21 cellular contexts compared by ENCODE assay signal in genomic region chr2:168394262-168394661, GRCh38.
DNase-seq lines count a peak whose midpoint lies in the region; ATAC-seq, FAIRE-seq and TF ChIP-seq lines count a peak whose summit lies in the region.
"Had no signal": no experiment of that assay in that cellular context is flagged by ENCODE, and none has a peak within 500 bp of the region (broad histone marks: within the 10 kb centered on the region; RNA-seq: fewer than 3 reads in every experiment).

No MANE protein-coding gene starts in this region.

- H3K9me3 ChIP-seq in K562 (replicated peaks; ENCODE audit: control insufficient read depth, insufficient read depth, low read depth, low read length), result no peaks in the 10 kb centered on the region
- H3K9me3 ChIP-seq: A549, Caco-2 had no signal

- intact Hi-C loops in K562 (cut with micrococcal nuclease), result no loop called here

- H4K20me1 ChIP-seq in K562 (replicated peaks; ENCODE audit: control insufficient read depth, insufficient read depth, low read length), result no peaks in the 10 kb centered on the region
- H4K20me1 ChIP-seq: BLaER1 treated with 17β-estradiol and CSF1 and Interleukin-3, amounts not matched to agents 10 nM and 100 nM had no signal

- peak overlapping the region; percentile 57 for H3K27ac Mint-ChIP-seq in chondrocyte (ENCODE audit: unreplicated experiment)
- H3K27ac Mint-ChIP-seq: B cell; CD4-positive, alpha-beta T cell; CD8-positive, alpha-beta T cell had no signal

- no peaks in the 10 kb centered on the region for H3K27me3 ChIP-seq in K562 (ENCODE audit: control insufficient read depth in 2 of 2, insufficient read depth in 2 of 2, low read length in 2 of 2)
- H3K27me3 ChIP-seq: BLaER1 treated with 17β-estradiol and CSF1 and Interleukin-3, amounts not matched to agents 10 nM and 100 nM had no signal

- no TSS peak for BruUV-seq in K562 (replicated peaks; lab: Mats Ljungman, UMichigan)

- no peak for TF ChIP-seq POLR2A in K562 (conservative IDR thresholded peaks at IDR 0.05)

- DNase-seq in RKO (ENCODE audit: low spot score) (peak; percentile 5), K562 (ENCODE audit: extremely low read depth in 1 of 4, low spot score in 3 of 4) (no peak), chondrocyte (ENCODE audit: low spot score) (no peak)
- DNase-seq in activated CD4-positive, alpha-beta T cell treated with anti-CD3 and anti-CD28 coated beads, Interleukin-2, amount 50 U/mL, for 4 hours, result no peak
- no peak for DNase-seq in activated T-cell treated with anti-CD3 and anti-CD28 coated beads, Interleukin-2, amount 50 U/mL, for 4 hours
- DNase-seq: AML-193; Caco-2; Calu3; CD4-positive, alpha-beta T cell; CD8-positive, alpha-beta T cell; DMS79 treated with DMSO at 0.1 percent for 48 hours; GF-D8 had no signal

- in situ Hi-C loops in K562 (cut with MboI), result no loop called here

- H3K9me3 Mint-ChIP-seq in chondrocyte (ENCODE audit: low read depth), result peaks cover 2% of the 10 kb centered on the region
- peaks cover 3% of the 10 kb centered on the region for H3K9me3 Mint-ChIP-seq in activated T-cell treated with anti-CD3 and anti-CD28 coated beads, Interleukin-2, amount 50 U/mL, for 4 hours
- H3K9me3 Mint-ChIP-seq: CD4-positive, alpha-beta T cell; CD8-positive, alpha-beta T cell had no signal

- CTCF ChIA-PET in K562 (lab: Yijun Ruan, JAX; ENCODE audit: low intra/inter-chr PET ratio), result no interaction called here

- H3K27me3 Mint-ChIP-seq in chondrocyte (ENCODE audit: low read depth), result no peaks in the 10 kb centered on the region
- H3K27me3 Mint-ChIP-seq in activated T-cell treated with anti-CD3 and anti-CD28 coated beads, Interleukin-2, amount 50 U/mL, for 4 hours (ENCODE audit: low read depth), result no peaks in the 10 kb centered on the region
- H3K27me3 Mint-ChIP-seq: B cell; CD4-positive, alpha-beta T cell had no signal

- no peak overlapping the region for H3K4me2 ChIP-seq in K562 (ENCODE audit: insufficient read depth, low read length)
- H3K4me2 ChIP-seq: A549; BLaER1 treated with 17β-estradiol and CSF1 and Interleukin-3, amounts not matched to agents 10 nM and 100 nM had no signal

- H3K4me1 Mint-ChIP-seq in chondrocyte (ENCODE audit: low read depth), result peaks cover 39% of the 10 kb centered on the region
- no peaks in the 10 kb centered on the region for H3K4me1 Mint-ChIP-seq in activated T-cell treated with anti-CD3 and anti-CD28 coated beads, Interleukin-2, amount 50 U/mL, for 4 hours (ENCODE audit: low read depth)
- H3K4me1 Mint-ChIP-seq: B cell had no signal

- no peak for FAIRE-seq in K562 (lab: Jason Lieb, UNC)
- FAIRE-seq: A549, D721Med, G401.6, GM12892, GM18507 had no signal

- no peak overlapping the region for H3K4me3 ChIP-seq in K562
- H3K4me3 ChIP-seq: A549; BLaER1 treated with 17β-estradiol and CSF1 and Interleukin-3, amounts not matched to agents 10 nM and 100 nM had no signal

- no peak overlapping the region for H3K27ac ChIP-seq in K562 (ENCODE audit: extremely low read depth, low read depth, low read length)
- H3K27ac ChIP-seq: 22Rv1; A549; BLaER1 treated with 17β-estradiol and CSF1 and Interleukin-3, amounts not matched to agents 10 nM and 100 nM; C4-2B had no signal

- TF ChIP-seq RAD21 in K562 (CRISPR knock-in tag; conservative IDR thresholded peaks at IDR 0.05 in 1 of 2, IDR thresholded peaks at IDR 0.05 in 1 of 2), result no peak

- POLR2A ChIA-PET in K562 (lab: Yijun Ruan, JAX), result no interaction called here

- no peak for TF ChIP-seq CTCF in K562 (IDR thresholded peaks at IDR 0.05 in 2 of 3, conservative IDR thresholded peaks at IDR 0.05 in 1 of 3; ENCODE audit: insufficient read depth in 2 of 3, low read depth in 1 of 3, low read length in 3 of 3)
- TF ChIP-seq CTCF in chondrocyte (IDR thresholded peaks at IDR 0.05), result no peak

- no peak for TF ChIP-seq EP300 in K562 (IDR thresholded peaks at IDR 0.05; ENCODE audit: low read length)

- no peak overlapping the region for H2AFZ ChIP-seq in K562 (ENCODE audit: low read depth, low read length)

- no peaks in the 10 kb centered on the region for H3K79me2 ChIP-seq in K562 (ENCODE audit: control insufficient read depth, insufficient read depth, low read length)

- no peaks in the 10 kb centered on the region for H3K36me3 Mint-ChIP-seq in chondrocyte (ENCODE audit: low read depth)
- H3K36me3 Mint-ChIP-seq in activated T-cell treated with anti-CD3 and anti-CD28 coated beads, Interleukin-2, amount 50 U/mL, for 4 hours (ENCODE audit: insufficient read depth), result peaks cover 1% of the 10 kb centered on the region
- H3K36me3 Mint-ChIP-seq: CD8-positive, alpha-beta T cell had no signal

- no peaks in the 10 kb centered on the region for H3K9me1 ChIP-seq in K562 (ENCODE audit: control insufficient read depth, insufficient read depth, low read length)

- no peak overlapping the region for H3K9ac ChIP-seq in K562 (ENCODE audit: insufficient read depth in 1 of 2, low read depth in 2 of 2, low read length in 2 of 2)
- H3K9ac ChIP-seq: BLaER1 treated with 17β-estradiol and CSF1 and Interleukin-3, amounts not matched to agents 10 nM and 100 nM had no signal

- H3K4me3 Mint-ChIP-seq in chondrocyte (ENCODE audit: unreplicated experiment), result no peak overlapping the region
- no peak overlapping the region for H3K4me3 Mint-ChIP-seq in activated T-cell treated with anti-CD3 and anti-CD28 coated beads, Interleukin-2, amount 50 U/mL, for 4 hours
- H3K4me3 Mint-ChIP-seq: B cell; CD4-positive, alpha-beta T cell; CD8-positive, alpha-beta T cell had no signal

- no peaks in the 10 kb centered on the region for H3K4me1 ChIP-seq in K562 (replicated peaks in 1 of 2; ENCODE audit: control insufficient read depth in 2 of 2, insufficient read depth in 2 of 2, low read length in 2 of 2)
- H3K4me1 ChIP-seq: A549; BLaER1 treated with 17β-estradiol and CSF1 and Interleukin-3, amounts not matched to agents 10 nM and 100 nM; Caco-2 had no signal

- ATAC-seq in K562, result no peak
- no peak for ATAC-seq in activated T-cell treated with anti-CD3 and anti-CD28 coated beads, Interleukin-2, amount 50 U/mL, for 4 hours
- ATAC-seq: A549; CD8-positive, alpha-beta T cell had no signal

- H3K36me3 ChIP-seq in K562 (ENCODE audit: control insufficient read depth, insufficient read depth, low read length), result no peaks in the 10 kb centered on the region
- H3K36me3 ChIP-seq: BLaER1 treated with 17β-estradiol and CSF1 and Interleukin-3, amounts not matched to agents 10 nM and 100 nM had no signal

TF ChIP-seq in K562, 482 proteins besides CTCF, POLR2A, EP300 and RAD21:
- peak; percentile 88 for TF ChIP-seq ZBTB40 (IDR thresholded peaks at IDR 0.05)
- peak; percentile 65 for TF ChIP-seq ZBTB40 (CRISPR knock-in tag; IDR thresholded peaks at IDR 0.05)
- TF ChIP-seq ZNF444 (CRISPR knock-in tag; IDR thresholded peaks at IDR 0.05), result no peak
